Comparison of ENCODE assay signal across 1 cellular context in genomic region chr1:155308493-155309422, GRCh38.
TF ChIP-seq lines count a peak whose summit lies in the region.

FDPS (plus strand) TSS chr1:155308866; CDS start chr1:155309790, 924 bp downstream.

TF ChIP-seq in HepG2, 621 proteins besides CTCF, POLR2A, EP300 and RAD21 (continued from another document):
- TF ChIP-seq SIX4 (CRISPR knock-in tag; IDR thresholded peaks at IDR 0.05) (peak; percentile 1; the same call in 1 of the 2 replicates), ZBTB2 (CRISPR knock-in tag; IDR thresholded peaks at IDR 0.05; ENCODE audit: low read depth) (no peak), HCFC1 (IDR thresholded peaks at IDR 0.05; ENCODE audit: low read depth, low read length) (peak; percentile 89), ZGPAT (CRISPR knock-in tag; IDR thresholded peaks at IDR 0.05) (peak; percentile 67), HNRNPUL1 (IDR thresholded peaks at IDR 0.05; ENCODE audit: low read depth, low read length) (no peak), ZNF563 (CRISPR knock-in tag; IDR thresholded peaks at IDR 0.05) (0 out of 2 replicates have a peak, but pooled peaks have one; percentile 50), ZNF792 (CRISPR knock-in tag; IDR thresholded peaks at IDR 0.05) (no peak; the same call in 1 of the 2 replicates), CEBPG (CRISPR knock-in tag; IDR thresholded peaks at IDR 0.05) (peak; percentile 46), HDAC1 (CRISPR knock-in tag; IDR thresholded peaks at IDR 0.05) (peak; percentile 68; the same call in 1 of the 2 replicates), MTF2 (CRISPR knock-in tag; IDR thresholded peaks at IDR 0.05; ENCODE audit: borderline replicate concordance) (no peak), ZNF567 (CRISPR knock-in tag; IDR thresholded peaks at IDR 0.05; ENCODE audit: borderline replicate concordance) (0 out of 2 replicates have a peak, but pooled peaks have one; percentile 45), ZNF761 (CRISPR knock-in tag; conservative IDR thresholded peaks at IDR 0.05) (0 out of 2 replicates have a peak, but pooled peaks have one; percentile 23), MTA3 (CRISPR knock-in tag; IDR thresholded peaks at IDR 0.05) (no peak), SIN3B (IDR thresholded peaks at IDR 0.05; ENCODE audit: low read length) (peak; percentile 37; the same call in 1 of the 2 replicates), CREB1 (IDR thresholded peaks at IDR 0.05) (peak; percentile 92), CREB1 (CRISPR knock-in tag; IDR thresholded peaks at IDR 0.05) (peak; percentile 99), GPBP1L1 (CRISPR knock-in tag; IDR thresholded peaks at IDR 0.05) (no peak), GMEB2 (CRISPR knock-in tag; IDR thresholded peaks at IDR 0.05; ENCODE audit: low read depth) (peak; percentile 74), MAX (IDR thresholded peaks at IDR 0.05) (peak; percentile 63), ASH2L (IDR thresholded peaks at IDR 0.05; ENCODE audit: insufficient read length, low read depth, low read length) (peak; percentile 59), ZNF816 (CRISPR knock-in tag; IDR thresholded peaks at IDR 0.05; ENCODE audit: borderline replicate concordance) (no peak), ESRRA (CRISPR knock-in tag; IDR thresholded peaks at IDR 0.05; ENCODE audit: low read depth) (peak; percentile 29; the same call in 1 of the 2 replicates), ELF1 (CRISPR knock-in tag; IDR thresholded peaks at IDR 0.05) (peak; percentile 93)
